Comparison of ENCODE assay signal across 1 cellular context in genomic region chr3:50625879-50626182, GRCh38.
TF ChIP-seq lines count a peak whose summit lies in the region.

No MANE protein-coding gene starts in this region.

TF ChIP-seq in GM23338, 12 proteins besides CTCF, POLR2A, EP300 and RAD21 (continued from another document):
- no peak for TF ChIP-seq REST (IDR thresholded peaks at IDR 0.05; ENCODE audit: unreplicated experiment)
- no peak for TF ChIP-seq ZNF114 (CRISPR knock-in tag; IDR thresholded peaks at IDR 0.05)
- TF ChIP-seq EZH2 (IDR thresholded peaks at IDR 0.05; ENCODE audit: low read depth, unreplicated experiment): no peak
